ENCODE assay signal across 8 cellular contexts in the genomic region with DNA sequence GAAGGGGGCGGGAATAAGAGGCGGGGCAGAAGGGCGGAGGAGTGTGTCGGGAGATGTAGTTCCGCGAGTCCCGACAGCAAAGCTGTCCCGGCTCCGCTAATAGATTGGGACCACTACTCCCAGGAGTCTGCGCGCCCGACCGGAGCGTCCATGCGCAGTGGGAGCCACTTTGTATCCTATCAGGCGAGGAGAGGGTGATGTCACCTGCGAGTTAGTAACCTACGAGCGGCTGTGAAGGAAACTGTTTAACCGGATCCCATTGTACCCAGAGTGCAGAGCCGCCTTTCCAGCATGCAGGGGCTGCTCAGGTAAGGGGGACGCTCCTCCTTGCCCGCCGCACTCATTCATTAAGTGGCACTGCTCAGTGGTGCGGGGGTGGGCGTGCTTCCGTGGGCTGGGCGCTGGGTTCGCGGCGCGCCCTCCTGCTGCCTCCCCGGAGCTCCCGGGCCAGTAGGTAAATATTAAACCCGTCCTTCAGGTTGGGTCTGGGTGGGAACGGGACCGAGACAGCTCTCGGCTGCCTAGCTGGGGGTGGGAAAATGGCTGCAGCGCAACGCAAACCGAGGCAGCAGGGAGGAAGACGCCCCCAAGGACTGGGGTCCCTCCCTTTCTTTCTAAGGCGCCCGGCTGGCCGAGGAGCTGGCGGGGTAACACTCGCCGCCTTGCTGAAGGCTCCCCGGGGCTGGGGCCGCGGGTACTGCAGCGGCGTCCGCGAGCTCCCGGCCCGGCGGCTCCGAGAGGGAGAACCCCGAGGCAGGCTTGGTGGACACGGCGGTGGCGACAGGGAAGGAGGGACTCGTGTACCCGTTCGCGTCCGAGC. TPM values are rescaled to one million over a fixed set of nuclear protein-coding genes. Genes with fewer than 3 reads are reported as not detected.
A peak's percentile ranks its signal among the peaks of the same experiment; 100 is the strongest.
DNase-seq lines count a peak whose midpoint lies in the region; ATAC-seq, FAIRE-seq and TF ChIP-seq lines count a peak whose summit lies in the region.

TSS of gene DAAM1 (plus strand) at position 207 of the 820 bp plus-strand sequence. CDS start 74,811 bp downstream, outside the sequence.

- DNase-seq in BE2C (peak; percentile 97), GM19239 (ENCODE audit: insufficient read length, low spot score) (peak; percentile 66), NCI-H524 treated with DMSO at 0.1 percent for 48 hours (lab: John Stamatoyannopoulos, UW) (peak; percentile 99), coronary artery (ENCODE audit: low spot score) (peak; percentile 99), left kidney (ENCODE audit: low read depth, low spot score) (peak; percentile 100)
- DNase-seq in activated CD4-positive, alpha-beta T cell treated with anti-CD3 and anti-CD28 coated beads for 48 hours: peak; percentile 96
- peak; percentile 91 to 94 for DNase-seq in stimulated activated CD4-positive, alpha-beta T cell treated with anti-CD3 and anti-CD28 coated beads, Interleukin-2, amount 100 ng/mL, for 24 hours

- H3K27ac ChIP-seq in coronary artery: peak within 1 kb of the TSS; percentile 91 to 97

- no peaks in the 10 kb centered on the region; the same call in 1 of the 2 replicates for H3K4me1 ChIP-seq in BE2C

- H3K27me3 ChIP-seq in BE2C: no peaks in the 10 kb centered on the region; the same call in 1 of the 2 replicates

- no peak for TF ChIP-seq CTCF in BE2C (IDR thresholded peaks at IDR 0.05; ENCODE audit: low read depth, low read length)
- no peak for TF ChIP-seq CTCF in coronary artery (IDR thresholded peaks at IDR 0.05)

- ATAC-seq in HG03457 (IDR thresholded peaks at IDR 0.05; ENCODE audit: unreplicated experiment): peak; percentile 90

- FAIRE-seq in GM19239 (lab: Jason Lieb, UNC): peak; percentile 90

- H3K9me3 ChIP-seq in BE2C: no peaks in the 10 kb centered on the region

- H3K36me3 ChIP-seq in BE2C: no peaks in the 10 kb centered on the region

- peak within 1 kb of the TSS; percentile 89 for H3K4me3 ChIP-seq in BE2C (ENCODE audit: low read depth, low read length)
- peak within 1 kb of the TSS; percentile 76 for H3K4me3 ChIP-seq in coronary artery

RNA-seq across cellular contexts. Expression of gene DAAM1, which starts in this region (rescaled TPM):
- polyA plus RNA-seq in BE2C (2012; ENCODE audit: insufficient read depth, insufficient read length, low read depth): 2.8 TPM

Comparison
In these comparisons a context has a peak if more than half of its experiments do, and no peak if none do; other contexts are left out.
1. Peak in every context shown above with its lines: DNase-seq, ATAC-seq, H3K4me3 ChIP-seq and H3K27ac ChIP-seq.